10 cellular contexts compared by ENCODE assay signal in the genomic region with DNA sequence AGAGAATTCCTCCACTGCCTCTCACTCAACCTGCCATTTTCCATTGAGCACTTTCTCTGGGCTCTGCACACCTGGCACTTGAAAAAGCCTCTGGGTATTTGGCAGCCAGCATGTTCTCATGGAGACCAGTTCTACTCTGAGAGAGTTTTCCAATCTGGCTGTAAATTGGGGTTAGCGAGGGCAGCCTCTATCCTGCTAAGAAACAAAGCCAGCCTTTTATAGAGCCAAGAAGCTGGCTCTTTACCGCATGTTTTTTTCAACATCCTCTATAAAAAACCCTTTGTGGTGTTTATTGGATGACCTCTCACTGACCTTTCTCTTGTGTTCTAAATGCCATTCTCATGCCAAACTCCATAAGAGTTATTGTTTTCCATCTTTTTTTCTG. TPM values are rescaled to one million over a fixed set of nuclear protein-coding genes. Genes with fewer than 3 reads are reported as not detected.
DNase-seq lines count a peak whose midpoint lies in the region; ATAC-seq and TF ChIP-seq lines count a peak whose summit lies in the region.
"Had no signal": no experiment of that assay in that cellular context is flagged by ENCODE, and none has a peak within 500 bp of the region (broad histone marks: within the 10 kb centered on the region; RNA-seq: fewer than 3 reads in every experiment).

No MANE protein-coding gene starts in this region.

- H3K9me2 ChIP-seq in SK-N-SH, result no peaks in the 10 kb centered on the region

- H3K36me3 ChIP-seq in SK-N-SH (replicated peaks in 1 of 2; ENCODE audit: control insufficient read depth in 1 of 2, insufficient read depth in 2 of 2, low read length in 1 of 2) (no peaks in the 10 kb centered on the region), transverse colon (no peaks in the 10 kb centered on the region)

- no peaks in the 10 kb centered on the region for H4K20me1 ChIP-seq in SK-N-SH (ENCODE audit: insufficient read depth)

- TF ChIP-seq POLR2A in transverse colon (IDR thresholded peaks at IDR 0.05), result no peak

- no peaks in the 10 kb centered on the region for H3F3A ChIP-seq in SK-N-SH (replicated peaks; ENCODE audit: insufficient read depth)

- H3K4me3 ChIP-seq in SK-N-SH (ENCODE audit: low read depth in 2 of 2, low read length in 1 of 2), result no peak overlapping the region
- no peak overlapping the region for H3K4me3 ChIP-seq in transverse colon

- peaks cover 4% of the 10 kb centered on the region in 2 experiments; a peak in 2 of 4 replicates for H3K4me1 ChIP-seq in SK-N-SH (ENCODE audit: control insufficient read depth in 1 of 2, insufficient read depth in 2 of 2, low read depth in 1 of 2, low read length in 1 of 2)
- peaks cover 5 to 41% (median 21%) of the 10 kb centered on the region in 4 donors for H3K4me1 ChIP-seq in transverse colon

- no peak for TF ChIP-seq EP300 in SK-N-SH (IDR thresholded peaks at IDR 0.05; ENCODE audit: borderline replicate concordance in 1 of 2, low read depth in 1 of 2, low read length in 1 of 2)
- TF ChIP-seq EP300 in transverse colon (IDR thresholded peaks at IDR 0.05; ENCODE audit: low read depth), result no peak

- no peaks in the 10 kb centered on the region for H3K9me3 ChIP-seq in SK-N-SH
- H3K9me3 ChIP-seq in transverse colon, result no peaks in the 10 kb centered on the region

- peak; percentile 30; the same call in 2 of the 3 replicates for ATAC-seq in SK-N-SH treated with all-trans-retinoic acid at 6 μM for 48 hours
- ATAC-seq in HG03457 (IDR thresholded peaks at IDR 0.05; ENCODE audit: unreplicated experiment), result no peak

- intact Hi-C loops in transverse colon (cut with DNase I; ENCODE audit: low total_unique reads), result no loop called here

- H3K4me3 Mint-ChIP-seq in brain, result peak overlapping the region in 2 of 5 experiments; percentile 31 to 40

- H3K4me2 ChIP-seq in SK-N-SH, result no peak overlapping the region

- H3K27ac ChIP-seq in SK-N-SH (ENCODE audit: low read depth in 2 of 2, low read length in 1 of 2), result no peak overlapping the region
- peak overlapping the region; percentile 25 for H3K27ac ChIP-seq in layer of hippocampus (ENCODE audit: low read depth, low read length)
- peak overlapping the region; percentile 7 to 46 (median 20) for H3K27ac ChIP-seq in transverse colon

- H3K36me3 Mint-ChIP-seq in brain, result peaks cover 4% of the 10 kb centered on the region

- peaks cover 45% of the 10 kb centered on the region for H3K4me1 Mint-ChIP-seq in brain

- TF ChIP-seq RAD21 in SK-N-SH (IDR thresholded peaks at IDR 0.05; ENCODE audit: low read length), result no peak

- H3K9ac ChIP-seq in SK-N-SH, result no peak overlapping the region

- no peak overlapping the region for H2AFZ ChIP-seq in SK-N-SH (ENCODE audit: low read depth)

- TF ChIP-seq CTCF in SK-N-SH (IDR thresholded peaks at IDR 0.05), result no peak
- TF ChIP-seq CTCF in brain (conservative IDR thresholded peaks at IDR 0.05), result no peak
- no peak for TF ChIP-seq CTCF in transverse colon (IDR thresholded peaks at IDR 0.05)

- in situ Hi-C loops in transverse colon (cut with MboI; ENCODE audit: low pct_ligation_motif_present in 1 of 4, low pct_unique_long_range_greater_than_20kb in 1 of 4, low sequenced_read_pairs in 3 of 4), result loop anchor here (10.0 to 25.0 kb wide), 4 partner anchors 177 to 461 kb away; partner anchors contain the start of gene RB1 (in 1 of the 4)

- H3K79me2 ChIP-seq in SK-N-SH (ENCODE audit: insufficient read depth), result no peaks in the 10 kb centered on the region

- H3K27ac Mint-ChIP-seq in brain, result peak overlapping the region in 3 of 5 experiments; percentile 82 to 89 (median 88)

- H3K27me3 ChIP-seq in SK-N-SH (ENCODE audit: insufficient read depth), result no peaks in the 10 kb centered on the region
- H3K27me3 ChIP-seq in layer of hippocampus (ENCODE audit: control insufficient read depth, insufficient read depth, low read length), result no peaks in the 10 kb centered on the region
- H3K27me3 ChIP-seq in transverse colon, result no peaks in the 10 kb centered on the region

- WGBS in SK-N-SH (ENCODE audit: low lambda C conversion rate), result 81% methylated on average over 2 of the region's 2 CpGs
- WGBS in transverse colon (ENCODE audit: low coverage in 1 of 2), 2 donors, result 21 to 24% methylated on average over 2 of the region's 2 CpGs

- CTCF ChIA-PET in SK-N-SH (lab: Yijun Ruan, JAX), result interaction anchor here (1.0 to 2.3 kb wide), 2 partner anchors 10 to 458 kb away, joined by 3 to 11 read pairs; no protein-coding TSS in a partner anchor

- H3K9me3 Mint-ChIP-seq in brain, result peaks cover 3 to 15% (median 8%) of the 10 kb centered on the region in 5 experiments
- H3K9me3 Mint-ChIP-seq: central memory CD8-positive, alpha-beta T cell had no signal

- DNase-seq in SK-N-SH (no peak), transverse colon (peak; percentile 31), T1000 (lab: John Stamatoyannopoulos, UW) (no peak), NCI-H2029 treated with DMSO at 0.1 percent for 48 hours (lab: John Stamatoyannopoulos, UW) (no peak)
- DNase-seq: SHP77 had no signal

- peaks cover 3% of the 10 kb centered on the region for H3K27me3 Mint-ChIP-seq in brain
- H3K27me3 Mint-ChIP-seq: central memory CD8-positive, alpha-beta T cell had no signal

- POLR2A ChIA-PET in SK-N-SH (lab: Yijun Ruan, JAX), result no interaction called here

TF ChIP-seq in SK-N-SH treated with all-trans-retinoic acid at 6 μM for 48 hours, 23 proteins besides CTCF, POLR2A, EP300 and RAD21 (continues in another document):
- no peak for TF ChIP-seq PATZ1 (CRISPR knock-in tag; IDR thresholded peaks at IDR 0.05; ENCODE audit: borderline replicate concordance)
- TF ChIP-seq ESRRG (CRISPR knock-in tag; IDR thresholded peaks at IDR 0.05), result no peak
- TF ChIP-seq CSRNP3 (CRISPR knock-in tag; IDR thresholded peaks at IDR 0.05), result no peak
- no peak for TF ChIP-seq ARNTL (CRISPR knock-in tag; IDR thresholded peaks at IDR 0.05; ENCODE audit: borderline replicate concordance, low read depth)

TF ChIP-seq in SK-N-SH, 30 proteins besides CTCF, POLR2A, EP300 and RAD21 (continues in another document):
- TF ChIP-seq NFIC (IDR thresholded peaks at IDR 0.05; ENCODE audit: borderline replicate concordance), result no peak
- no peak for TF ChIP-seq JUND (IDR thresholded peaks at IDR 0.05)
- TF ChIP-seq YY1 (IDR thresholded peaks at IDR 0.05; ENCODE audit: low read depth), result no peak
- no peak for TF ChIP-seq FOXM1 (IDR thresholded peaks at IDR 0.05; ENCODE audit: low read depth)
- TF ChIP-seq SMC3 (IDR thresholded peaks at IDR 0.05; ENCODE audit: low read depth, low read length), result no peak
- TF ChIP-seq, protein P1, sequence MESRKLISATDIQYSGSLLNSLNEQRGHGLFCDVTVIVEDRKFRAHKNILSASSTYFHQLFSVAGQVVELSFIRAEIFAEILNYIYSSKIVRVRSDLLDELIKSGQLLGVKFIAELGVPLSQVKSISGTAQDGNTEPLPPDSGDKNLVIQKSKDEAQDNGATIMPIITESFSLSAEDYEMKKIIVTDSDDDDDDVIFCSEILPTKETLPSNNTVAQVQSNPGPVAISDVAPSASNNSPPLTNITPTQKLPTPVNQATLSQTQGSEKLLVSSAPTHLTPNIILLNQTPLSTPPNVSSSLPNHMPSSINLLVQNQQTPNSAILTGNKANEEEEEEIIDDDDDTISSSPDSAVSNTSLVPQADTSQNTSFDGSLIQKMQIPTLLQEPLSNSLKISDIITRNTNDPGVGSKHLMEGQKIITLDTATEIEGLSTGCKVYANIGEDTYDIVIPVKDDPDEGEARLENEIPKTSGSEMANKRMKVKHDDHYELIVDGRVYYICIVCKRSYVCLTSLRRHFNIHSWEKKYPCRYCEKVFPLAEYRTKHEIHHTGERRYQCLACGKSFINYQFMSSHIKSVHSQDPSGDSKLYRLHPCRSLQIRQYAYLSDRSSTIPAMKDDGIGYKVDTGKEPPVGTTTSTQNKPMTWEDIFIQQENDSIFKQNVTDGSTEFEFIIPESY (IDR thresholded peaks at IDR 0.05; ENCODE audit: borderline replicate concordance, low read depth), result no peak
- TF ChIP-seq, protein P2, sequence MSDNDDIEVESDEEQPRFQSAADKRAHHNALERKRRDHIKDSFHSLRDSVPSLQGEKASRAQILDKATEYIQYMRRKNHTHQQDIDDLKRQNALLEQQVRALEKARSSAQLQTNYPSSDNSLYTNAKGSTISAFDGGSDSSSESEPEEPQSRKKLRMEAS (IDR thresholded peaks at IDR 0.05; ENCODE audit: low read depth), result no peak
- no peak for TF ChIP-seq TEAD4 (IDR thresholded peaks at IDR 0.05; ENCODE audit: borderline replicate concordance, insufficient read depth)
- TF ChIP-seq SIN3A (IDR thresholded peaks at IDR 0.05; ENCODE audit: borderline replicate concordance, low read depth, low read length), result no peak
- TF ChIP-seq USF1 (IDR thresholded peaks at IDR 0.05; ENCODE audit: borderline replicate concordance, low read depth), result no peak
- TF ChIP-seq TAF1 (IDR thresholded peaks at IDR 0.05; ENCODE audit: borderline replicate concordance, low read depth, low read length), result no peak
- TF ChIP-seq EZH2phosphoT487 (IDR thresholded peaks at IDR 0.05; ENCODE audit: borderline replicate concordance, low read depth), result no peak
- TF ChIP-seq MXI1 (IDR thresholded peaks at IDR 0.05; ENCODE audit: low read depth, low read length), result no peak
- TF ChIP-seq POLR2AphosphoS5 (IDR thresholded peaks at IDR 0.05; ENCODE audit: low read depth, low read length), result no peak
- TF ChIP-seq FOSL2 (IDR thresholded peaks at IDR 0.05; ENCODE audit: borderline replicate concordance, low read depth), result no peak
- TF ChIP-seq RFX5 (IDR thresholded peaks at IDR 0.05; ENCODE audit: low read length), result no peak

RNA-seq across cellular contexts. Expression of gene RCBTB2, which starts 52.6 kb away (rescaled TPM):
- polyA plus RNA-seq in SK-N-SH (2012; rRNA removed) (2.8 and 4.3 TPM in 2 replicates), brain (ENCODE audit: insufficient read depth, low read depth, low replicate concordance) (9.1 TPM)
- 3.2 and 3.4 TPM in 2 replicates for polyA plus RNA-seq in SK-N-SH (2012; cell fraction: cytosol; rRNA removed)
- polyA plus RNA-seq in SK-N-SH (2012; cell fraction: nucleus; rRNA removed), result 2.4 and 4.7 TPM in 2 replicates
- 1 to 10 TPM; 5.2 to 8.1 (median 6.1) TPM for total RNA-seq in transverse colon

Comparison
In these comparisons a context has a peak if more than half of its experiments do, and no peak if none do; other contexts are left out.
1. H3K27ac ChIP-seq: peak in layer of hippocampus (single experiment) and transverse colon (4 of 4); none in SK-N-SH (0 of 2).